25 cellular contexts compared by ENCODE assay signal in genomic region chr11:32108576-32108975, GRCh38.
"Had no signal": no experiment of that assay in that cellular context is flagged by ENCODE, and none has a peak within 500 bp of the region (broad histone marks: within the 10 kb centered on the region; RNA-seq: fewer than 3 reads in every experiment).

No MANE protein-coding gene starts in this region.

- H3K4me3 Mint-ChIP-seq: activated CD4-positive, alpha-beta memory T cell treated with anti-CD3 and anti-CD28 coated beads for 36 hours; activated CD4-positive, alpha-beta T cell treated with anti-CD3 and anti-CD28 coated beads, Interleukin-2, amount 10 ng/mL, durations not matched to agents 7 days and 5 days; activated naive CD8-positive, alpha-beta T cell treated with anti-CD3 and anti-CD28 coated beads, Interleukin-2, amount 50 U/mL, for 24 hours; activated T-cell treated with anti-CD3 and anti-CD28 coated beads, Interleukin-2, amount 50 U/mL, for 4 hours; brain; T-helper 1 cell treated with Interleukin-12 subunit alpha and Interleukin-12 subunit beta and Interleukin-4 antibody, amounts not matched to agents 30 μg/mL and 1 μg/mL, for 36 hours had no signal

- H3K9me3 ChIP-seq: ascending aorta had no signal

- DNase-seq: activated CD4-positive, alpha-beta memory T cell treated with anti-CD3 and anti-CD28 coated beads for 36 hours; activated CD4-positive, alpha-beta T cell treated with anti-CD3 and anti-CD28 coated beads, Interleukin-2, amount 10 ng/mL, durations not matched to agents 7 days and 5 days; activated CD4-positive, CD25-positive, alpha-beta regulatory T cell; activated CD8-positive, alpha-beta memory T cell treated with anti-CD3 and anti-CD28 coated beads for 24 hours; activated effector memory CD4-positive, alpha-beta T cell treated with anti-CD3 and anti-CD28 coated beads, Interleukin-2, amount 50 U/mL, for 16 hours; activated naive CD4-positive, alpha-beta T cell treated with Interleukin-2 at 50 U/mL for 16 hours; activated naive CD8-positive, alpha-beta T cell treated with anti-CD3 and anti-CD28 coated beads, Interleukin-2, amount 50 U/mL, for 24 hours; activated T-cell treated with anti-CD3 and anti-CD28 coated beads, Interleukin-2, amount 50 U/mL, for 4 hours; amniotic stem cell; KG1; NCI-H1092 treated with DMSO at 0.1 percent for 48 hours; NCI-H1417 treated with DMSO at 0.1 percent for 48 hours; NCI-H1694; NCI-H2029; NCI-H2107; NCI-H510A treated with DMSO at 0.1 percent for 48 hours; SHP77 treated with DMSO at 0.1 percent for 48 hours; T-helper 9 cell had no signal

- H3K4me1 ChIP-seq: ascending aorta had no signal

- H3K27ac Mint-ChIP-seq: activated CD4-positive, alpha-beta memory T cell treated with anti-CD3 and anti-CD28 coated beads for 36 hours; activated CD4-positive, alpha-beta T cell treated with anti-CD3 and anti-CD28 coated beads, Interleukin-2, amount 10 ng/mL, durations not matched to agents 7 days and 5 days; activated naive CD4-positive, alpha-beta T cell treated with anti-CD3 and anti-CD28 coated beads, Interleukin-2, amount 50 U/mL, for 72 hours; activated naive CD8-positive, alpha-beta T cell treated with anti-CD3 and anti-CD28 coated beads, Interleukin-2, amount 50 U/mL, for 24 hours; brain; T-helper 1 cell treated with Interleukin-12 subunit alpha and Interleukin-12 subunit beta and Interleukin-4 antibody, amounts not matched to agents 30 μg/mL and 1 μg/mL, for 36 hours had no signal

- ATAC-seq: activated naive CD8-positive, alpha-beta T cell treated with anti-CD3 and anti-CD28 coated beads, Interleukin-2, amount 50 U/mL, for 24 hours; activated T-cell treated with anti-CD3 and anti-CD28 coated beads, Interleukin-2, amount 50 U/mL, for 4 hours had no signal

- H3K4me1 Mint-ChIP-seq: activated CD4-positive, alpha-beta T cell treated with anti-CD3 and anti-CD28 coated beads, Interleukin-2, amount 10 ng/mL, durations not matched to agents 7 days and 5 days had no signal

- H3K4me3 ChIP-seq: ascending aorta, cardiac muscle cell had no signal

- H3K27me3 ChIP-seq: ascending aorta, cardiac muscle cell had no signal

- H3K27ac ChIP-seq: ascending aorta, cardiac muscle cell, VCaP had no signal

- H3K9me3 Mint-ChIP-seq: activated CD4-positive, alpha-beta memory T cell treated with anti-CD3 and anti-CD28 coated beads for 36 hours; activated CD4-positive, alpha-beta T cell treated with anti-CD3 and anti-CD28 coated beads, Interleukin-2, amount 10 ng/mL, durations not matched to agents 7 days and 5 days; activated naive CD4-positive, alpha-beta T cell treated with anti-CD3 and anti-CD28 coated beads, Interleukin-2, amount 50 U/mL, for 72 hours; activated naive CD8-positive, alpha-beta T cell treated with anti-CD3 and anti-CD28 coated beads, Interleukin-2, amount 50 U/mL, for 24 hours; activated T-cell treated with anti-CD3 and anti-CD28 coated beads, Interleukin-2, amount 50 U/mL, for 4 hours; brain; T-helper 1 cell treated with Interleukin-12 subunit alpha and Interleukin-12 subunit beta and Interleukin-4 antibody, amounts not matched to agents 30 μg/mL and 1 μg/mL, for 36 hours had no signal

- FAIRE-seq: TTC549 had no signal
